Comparison of ENCODE assay signal across 1 cellular context in the genomic region with DNA sequence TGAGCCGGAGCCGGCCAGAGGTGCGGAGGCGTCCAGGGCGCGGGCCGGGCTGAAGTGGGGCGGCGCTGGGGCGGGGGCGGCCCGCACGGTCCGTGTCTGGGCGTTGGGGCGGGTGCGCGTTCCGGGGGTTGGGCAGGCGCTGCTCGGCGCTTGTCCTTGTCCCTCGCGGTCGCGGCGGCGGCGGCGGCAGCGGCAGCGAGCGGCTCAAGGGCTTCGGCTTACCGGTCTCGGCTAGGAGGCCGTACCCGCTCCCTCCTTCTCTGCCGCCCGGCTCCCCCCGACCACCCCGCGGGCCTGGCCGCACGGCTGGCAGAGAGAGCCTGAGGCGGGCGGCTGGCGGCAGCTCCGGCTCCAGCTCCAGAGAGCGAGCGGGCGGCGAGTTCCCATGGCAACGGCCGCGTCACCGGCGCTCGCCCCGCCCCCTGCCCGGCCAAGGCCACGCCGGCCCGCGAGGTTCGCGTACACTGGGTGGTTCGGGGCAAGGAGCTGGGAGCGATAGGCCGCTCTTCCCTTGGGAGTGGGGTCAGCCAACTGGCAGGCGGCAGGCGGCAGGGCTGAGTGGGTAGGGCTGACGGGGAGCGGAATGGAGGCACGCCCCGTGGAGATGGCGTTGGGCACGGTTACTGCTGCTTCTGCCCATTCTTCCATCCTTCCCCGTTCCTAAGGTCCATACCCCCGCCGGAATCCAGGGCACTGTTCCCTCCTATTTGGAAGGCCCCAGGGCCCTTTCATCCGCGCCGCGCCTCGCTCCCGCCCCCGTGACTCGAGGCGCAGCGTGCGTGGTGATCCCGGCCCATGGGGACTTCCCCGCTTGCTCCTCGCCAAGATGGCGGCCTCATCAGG.
TF ChIP-seq lines count a peak whose summit lies in the region.

A gene with protein sequence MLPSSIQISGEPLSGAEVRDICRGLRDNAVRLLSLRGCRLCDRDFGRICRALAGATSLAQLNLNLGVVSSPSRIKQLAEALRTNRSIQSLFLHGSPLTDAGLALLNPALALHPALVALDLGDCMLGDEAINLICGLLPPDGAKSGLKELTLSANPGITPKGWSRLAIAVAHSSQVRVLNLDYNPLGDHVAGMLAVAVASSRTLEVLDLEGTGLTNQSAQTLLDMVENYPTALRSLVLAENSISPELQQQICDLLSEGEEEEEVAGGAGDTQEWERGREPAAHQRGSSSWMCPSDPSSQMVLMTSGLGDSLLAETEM (minus strand): TSS at position 363 of the 843 bp plus-strand sequence. CDS start 561 bp downstream, outside the sequence.

TF ChIP-seq in H1, 55 proteins besides CTCF, POLR2A, EP300 and RAD21:
- TF ChIP-seq HDAC6 (IDR thresholded peaks at IDR 0.05; ENCODE audit: low read depth, low read length) (no peak), CTBP2 (IDR thresholded peaks at IDR 0.05; ENCODE audit: borderline replicate concordance, insufficient read depth, insufficient read length, low read length) (no peak), SIN3A (conservative IDR thresholded peaks at IDR 0.05 in 1 of 2, IDR thresholded peaks at IDR 0.05 in 1 of 2; ENCODE audit: low read depth in 1 of 2, low read length in 2 of 2) (peak in 1 of 2 experiments; percentile 80; a peak in 2 of 4 replicates), TAF7 (optimal IDR thresholded peaks at IDR 0.05; ENCODE audit: borderline replicate concordance, low read depth, low read length) (no peak), SP4 (IDR thresholded peaks at IDR 0.05; ENCODE audit: low read length) (no peak), JUN (IDR thresholded peaks at IDR 0.05; ENCODE audit: low read depth, low read length) (no peak), YY1 (IDR thresholded peaks at IDR 0.05; ENCODE audit: low read depth, low read length) (peak; percentile 81; the same call in 1 of the 2 replicates), CEBPB (IDR thresholded peaks at IDR 0.05; ENCODE audit: low read depth, low read length) (no peak), KDM4A (IDR thresholded peaks at IDR 0.05; ENCODE audit: low read depth, low read length, severe bottlenecking) (peak; percentile 97), CHD1 (IDR thresholded peaks at IDR 0.05; ENCODE audit: low read depth, low read length) (no peak), GTF2F1 (IDR thresholded peaks at IDR 0.05; ENCODE audit: borderline replicate concordance, low read depth, low read length) (no peak), RFX5 (IDR thresholded peaks at IDR 0.05; ENCODE audit: borderline replicate concordance, low read depth, low read length) (peak; percentile 84), NRF1 (IDR thresholded peaks at IDR 0.05; ENCODE audit: low read depth, low read length) (no peak), TAF1 (IDR thresholded peaks at IDR 0.05; ENCODE audit: low read depth, low read length) (peak; percentile 34; the same call in 1 of the 2 replicates), BRCA1 (IDR thresholded peaks at IDR 0.05; ENCODE audit: low read depth, low read length) (no peak), SRF (IDR thresholded peaks at IDR 0.05; ENCODE audit: low read depth, low read length) (no peak), MAFK (IDR thresholded peaks at IDR 0.05; ENCODE audit: low read depth, low read length) (no peak), POLR2AphosphoS5 (IDR thresholded peaks at IDR 0.05; ENCODE audit: low read depth, low read length) (peak; percentile 59), SAP30 (IDR thresholded peaks at IDR 0.05; ENCODE audit: insufficient read depth, insufficient replicate concordance, low read length) (no peak), FOSL1 (IDR thresholded peaks at IDR 0.05; ENCODE audit: insufficient read depth, low read depth, low read length) (no peak), KDM1A (IDR thresholded peaks at IDR 0.05; ENCODE audit: borderline replicate concordance, low read length) (no peak), HDAC2 (IDR thresholded peaks at IDR 0.05; ENCODE audit: borderline replicate concordance in 1 of 2, low read depth in 2 of 2, low read length in 2 of 2) (no peak), BCL11A (IDR thresholded peaks at IDR 0.05; ENCODE audit: low read depth in 2 of 2, low read length in 2 of 2) (no peak), RNF2 (IDR thresholded peaks at IDR 0.05; ENCODE audit: borderline replicate concordance, low read depth, low read length, missing control alignments, poor library complexity, severe bottlenecking) (no peak), CBX8 (IDR thresholded peaks at IDR 0.05; ENCODE audit: borderline replicate concordance, low read depth, low read length) (no peak), SUZ12 (IDR thresholded peaks at IDR 0.05; ENCODE audit: low read length) (peak; percentile 4; the same call in 1 of the 2 replicates), RBBP5 (IDR thresholded peaks at IDR 0.05; ENCODE audit: borderline replicate concordance, low read depth, low read length) (no peak; the same call in 1 of the 2 replicates), POU5F1 (IDR thresholded peaks at IDR 0.05; ENCODE audit: low read depth, low read length) (no peak), SP2 (IDR thresholded peaks at IDR 0.05; ENCODE audit: low read length) (no peak), ASH2L (IDR thresholded peaks at IDR 0.05; ENCODE audit: low read length) (peak; percentile 30), EGR1 (IDR thresholded peaks at IDR 0.05; ENCODE audit: borderline replicate concordance, low read depth, low read length) (peak; percentile 46; the same call in 1 of the 2 replicates), ZNF274 (IDR thresholded peaks at IDR 0.05; ENCODE audit: borderline replicate concordance, extremely low read depth, low read length) (no peak), KDM5A (IDR thresholded peaks at IDR 0.05; ENCODE audit: low read length) (no peak), GABPA (IDR thresholded peaks at IDR 0.05; ENCODE audit: borderline replicate concordance, insufficient read depth, low read length) (no peak), TCF12 (IDR thresholded peaks at IDR 0.05; ENCODE audit: low read depth, low read length) (no peak), JUND (IDR thresholded peaks at IDR 0.05; ENCODE audit: low read length) (no peak), EZH2 (IDR thresholded peaks at IDR 0.05; ENCODE audit: low read depth, low read length, severe bottlenecking) (no peak), CREB1 (IDR thresholded peaks at IDR 0.05) (peak; percentile 81), NANOG (IDR thresholded peaks at IDR 0.05; ENCODE audit: insufficient read depth, low read depth, low read length, poor library complexity, severe bottlenecking) (no peak), TBP (IDR thresholded peaks at IDR 0.05; ENCODE audit: low read depth, low read length) (no peak; the same call in 1 of the 2 replicates), BACH1 (IDR thresholded peaks at IDR 0.05; ENCODE audit: low read length) (no peak), TEAD4 (IDR thresholded peaks at IDR 0.05; ENCODE audit: low read depth, low read length) (no peak), SIX5 (IDR thresholded peaks at IDR 0.05; ENCODE audit: low read depth, low read length) (no peak), SIRT6 (IDR thresholded peaks at IDR 0.05; ENCODE audit: low read length) (no peak)
- TF ChIP-seq, protein P1, sequence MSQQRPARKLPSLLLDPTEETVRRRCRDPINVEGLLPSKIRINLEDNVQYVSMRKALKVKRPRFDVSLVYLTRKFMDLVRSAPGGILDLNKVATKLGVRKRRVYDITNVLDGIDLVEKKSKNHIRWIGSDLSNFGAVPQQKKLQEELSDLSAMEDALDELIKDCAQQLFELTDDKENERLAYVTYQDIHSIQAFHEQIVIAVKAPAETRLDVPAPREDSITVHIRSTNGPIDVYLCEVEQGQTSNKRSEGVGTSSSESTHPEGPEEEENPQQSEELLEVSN (IDR thresholded peaks at IDR 0.05), result no peak; the same call in 1 of the 2 replicates
- TF ChIP-seq, protein P2, sequence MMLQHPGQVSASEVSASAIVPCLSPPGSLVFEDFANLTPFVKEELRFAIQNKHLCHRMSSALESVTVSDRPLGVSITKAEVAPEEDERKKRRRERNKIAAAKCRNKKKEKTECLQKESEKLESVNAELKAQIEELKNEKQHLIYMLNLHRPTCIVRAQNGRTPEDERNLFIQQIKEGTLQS (IDR thresholded peaks at IDR 0.05; ENCODE audit: insufficient read depth, low read depth, low read length), result no peak
- TF ChIP-seq, protein P3, sequence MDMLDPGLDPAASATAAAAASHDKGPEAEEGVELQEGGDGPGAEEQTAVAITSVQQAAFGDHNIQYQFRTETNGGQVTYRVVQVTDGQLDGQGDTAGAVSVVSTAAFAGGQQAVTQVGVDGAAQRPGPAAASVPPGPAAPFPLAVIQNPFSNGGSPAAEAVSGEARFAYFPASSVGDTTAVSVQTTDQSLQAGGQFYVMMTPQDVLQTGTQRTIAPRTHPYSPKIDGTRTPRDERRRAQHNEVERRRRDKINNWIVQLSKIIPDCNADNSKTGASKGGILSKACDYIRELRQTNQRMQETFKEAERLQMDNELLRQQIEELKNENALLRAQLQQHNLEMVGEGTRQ (IDR thresholded peaks at IDR 0.05; ENCODE audit: low read length), result no peak
- TF ChIP-seq, protein P4, sequence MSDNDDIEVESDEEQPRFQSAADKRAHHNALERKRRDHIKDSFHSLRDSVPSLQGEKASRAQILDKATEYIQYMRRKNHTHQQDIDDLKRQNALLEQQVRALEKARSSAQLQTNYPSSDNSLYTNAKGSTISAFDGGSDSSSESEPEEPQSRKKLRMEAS (IDR thresholded peaks at IDR 0.05), result peak; percentile 18; the same call in 1 of the 2 replicates
- TF ChIP-seq, protein P5, sequence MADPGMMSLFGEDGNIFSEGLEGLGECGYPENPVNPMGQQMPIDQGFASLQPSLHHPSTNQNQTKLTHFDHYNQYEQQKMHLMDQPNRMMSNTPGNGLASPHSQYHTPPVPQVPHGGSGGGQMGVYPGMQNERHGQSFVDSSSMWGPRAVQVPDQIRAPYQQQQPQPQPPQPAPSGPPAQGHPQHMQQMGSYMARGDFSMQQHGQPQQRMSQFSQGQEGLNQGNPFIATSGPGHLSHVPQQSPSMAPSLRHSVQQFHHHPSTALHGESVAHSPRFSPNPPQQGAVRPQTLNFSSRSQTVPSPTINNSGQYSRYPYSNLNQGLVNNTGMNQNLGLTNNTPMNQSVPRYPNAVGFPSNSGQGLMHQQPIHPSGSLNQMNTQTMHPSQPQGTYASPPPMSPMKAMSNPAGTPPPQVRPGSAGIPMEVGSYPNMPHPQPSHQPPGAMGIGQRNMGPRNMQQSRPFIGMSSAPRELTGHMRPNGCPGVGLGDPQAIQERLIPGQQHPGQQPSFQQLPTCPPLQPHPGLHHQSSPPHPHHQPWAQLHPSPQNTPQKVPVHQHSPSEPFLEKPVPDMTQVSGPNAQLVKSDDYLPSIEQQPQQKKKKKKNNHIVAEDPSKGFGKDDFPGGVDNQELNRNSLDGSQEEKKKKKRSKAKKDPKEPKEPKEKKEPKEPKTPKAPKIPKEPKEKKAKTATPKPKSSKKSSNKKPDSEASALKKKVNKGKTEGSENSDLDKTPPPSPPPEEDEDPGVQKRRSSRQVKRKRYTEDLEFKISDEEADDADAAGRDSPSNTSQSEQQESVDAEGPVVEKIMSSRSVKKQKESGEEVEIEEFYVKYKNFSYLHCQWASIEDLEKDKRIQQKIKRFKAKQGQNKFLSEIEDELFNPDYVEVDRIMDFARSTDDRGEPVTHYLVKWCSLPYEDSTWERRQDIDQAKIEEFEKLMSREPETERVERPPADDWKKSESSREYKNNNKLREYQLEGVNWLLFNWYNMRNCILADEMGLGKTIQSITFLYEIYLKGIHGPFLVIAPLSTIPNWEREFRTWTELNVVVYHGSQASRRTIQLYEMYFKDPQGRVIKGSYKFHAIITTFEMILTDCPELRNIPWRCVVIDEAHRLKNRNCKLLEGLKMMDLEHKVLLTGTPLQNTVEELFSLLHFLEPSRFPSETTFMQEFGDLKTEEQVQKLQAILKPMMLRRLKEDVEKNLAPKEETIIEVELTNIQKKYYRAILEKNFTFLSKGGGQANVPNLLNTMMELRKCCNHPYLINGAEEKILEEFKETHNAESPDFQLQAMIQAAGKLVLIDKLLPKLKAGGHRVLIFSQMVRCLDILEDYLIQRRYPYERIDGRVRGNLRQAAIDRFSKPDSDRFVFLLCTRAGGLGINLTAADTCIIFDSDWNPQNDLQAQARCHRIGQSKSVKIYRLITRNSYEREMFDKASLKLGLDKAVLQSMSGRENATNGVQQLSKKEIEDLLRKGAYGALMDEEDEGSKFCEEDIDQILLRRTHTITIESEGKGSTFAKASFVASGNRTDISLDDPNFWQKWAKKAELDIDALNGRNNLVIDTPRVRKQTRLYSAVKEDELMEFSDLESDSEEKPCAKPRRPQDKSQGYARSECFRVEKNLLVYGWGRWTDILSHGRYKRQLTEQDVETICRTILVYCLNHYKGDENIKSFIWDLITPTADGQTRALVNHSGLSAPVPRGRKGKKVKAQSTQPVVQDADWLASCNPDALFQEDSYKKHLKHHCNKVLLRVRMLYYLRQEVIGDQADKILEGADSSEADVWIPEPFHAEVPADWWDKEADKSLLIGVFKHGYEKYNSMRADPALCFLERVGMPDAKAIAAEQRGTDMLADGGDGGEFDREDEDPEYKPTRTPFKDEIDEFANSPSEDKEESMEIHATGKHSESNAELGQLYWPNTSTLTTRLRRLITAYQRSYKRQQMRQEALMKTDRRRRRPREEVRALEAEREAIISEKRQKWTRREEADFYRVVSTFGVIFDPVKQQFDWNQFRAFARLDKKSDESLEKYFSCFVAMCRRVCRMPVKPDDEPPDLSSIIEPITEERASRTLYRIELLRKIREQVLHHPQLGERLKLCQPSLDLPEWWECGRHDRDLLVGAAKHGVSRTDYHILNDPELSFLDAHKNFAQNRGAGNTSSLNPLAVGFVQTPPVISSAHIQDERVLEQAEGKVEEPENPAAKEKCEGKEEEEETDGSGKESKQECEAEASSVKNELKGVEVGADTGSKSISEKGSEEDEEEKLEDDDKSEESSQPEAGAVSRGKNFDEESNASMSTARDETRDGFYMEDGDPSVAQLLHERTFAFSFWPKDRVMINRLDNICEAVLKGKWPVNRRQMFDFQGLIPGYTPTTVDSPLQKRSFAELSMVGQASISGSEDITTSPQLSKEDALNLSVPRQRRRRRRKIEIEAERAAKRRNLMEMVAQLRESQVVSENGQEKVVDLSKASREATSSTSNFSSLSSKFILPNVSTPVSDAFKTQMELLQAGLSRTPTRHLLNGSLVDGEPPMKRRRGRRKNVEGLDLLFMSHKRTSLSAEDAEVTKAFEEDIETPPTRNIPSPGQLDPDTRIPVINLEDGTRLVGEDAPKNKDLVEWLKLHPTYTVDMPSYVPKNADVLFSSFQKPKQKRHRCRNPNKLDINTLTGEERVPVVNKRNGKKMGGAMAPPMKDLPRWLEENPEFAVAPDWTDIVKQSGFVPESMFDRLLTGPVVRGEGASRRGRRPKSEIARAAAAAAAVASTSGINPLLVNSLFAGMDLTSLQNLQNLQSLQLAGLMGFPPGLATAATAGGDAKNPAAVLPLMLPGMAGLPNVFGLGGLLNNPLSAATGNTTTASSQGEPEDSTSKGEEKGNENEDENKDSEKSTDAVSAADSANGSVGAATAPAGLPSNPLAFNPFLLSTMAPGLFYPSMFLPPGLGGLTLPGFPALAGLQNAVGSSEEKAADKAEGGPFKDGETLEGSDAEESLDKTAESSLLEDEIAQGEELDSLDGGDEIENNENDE (IDR thresholded peaks at IDR 0.05; ENCODE audit: insufficient replicate concordance, low read length), result no peak
- TF ChIP-seq, protein P6, sequence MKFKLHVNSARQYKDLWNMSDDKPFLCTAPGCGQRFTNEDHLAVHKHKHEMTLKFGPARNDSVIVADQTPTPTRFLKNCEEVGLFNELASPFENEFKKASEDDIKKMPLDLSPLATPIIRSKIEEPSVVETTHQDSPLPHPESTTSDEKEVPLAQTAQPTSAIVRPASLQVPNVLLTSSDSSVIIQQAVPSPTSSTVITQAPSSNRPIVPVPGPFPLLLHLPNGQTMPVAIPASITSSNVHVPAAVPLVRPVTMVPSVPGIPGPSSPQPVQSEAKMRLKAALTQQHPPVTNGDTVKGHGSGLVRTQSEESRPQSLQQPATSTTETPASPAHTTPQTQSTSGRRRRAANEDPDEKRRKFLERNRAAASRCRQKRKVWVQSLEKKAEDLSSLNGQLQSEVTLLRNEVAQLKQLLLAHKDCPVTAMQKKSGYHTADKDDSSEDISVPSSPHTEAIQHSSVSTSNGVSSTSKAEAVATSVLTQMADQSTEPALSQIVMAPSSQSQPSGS (IDR thresholded peaks at IDR 0.05; ENCODE audit: low read length), result no peak
